Comparison of ENCODE assay signal across 10 cellular contexts in genomic region chr17:36850794-36851193, GRCh38.
DNase-seq lines count a peak whose midpoint lies in the region; ATAC-seq and TF ChIP-seq lines count a peak whose summit lies in the region.
"Had no signal": no experiment of that assay in that cellular context is flagged by ENCODE, and none has a peak within 500 bp of the region (broad histone marks: within the 10 kb centered on the region; RNA-seq: fewer than 3 reads in every experiment).

No MANE protein-coding gene starts in this region.

- no peak overlapping the region for H3K4me3 ChIP-seq in BJ (ENCODE audit: low read depth, low read length)
- H3K4me3 ChIP-seq: upper lobe of right lung had no signal

- no peak for TF ChIP-seq CTCF in BJ (IDR thresholded peaks at IDR 0.05; ENCODE audit: insufficient read depth, low read depth, low read length)

- DNase-seq in BJ (ENCODE audit: low read depth) (peak; percentile 9), HPDE6-E6E7 (ENCODE audit: extremely low spot score) (peak; percentile 77), hepatic stellate cell (ENCODE audit: low spot score) (peak; percentile 78), SK-N-DZ (ENCODE audit: low spot score) (no peak), G401 (ENCODE audit: low spot score) (no peak), NCI-H446 (lab: John Stamatoyannopoulos, UW) (no peak)
- DNase-seq in activated CD4-positive, alpha-beta memory T cell treated with anti-CD3 and anti-CD28 coated beads for 36 hours: peak; percentile 48
- DNase-seq: naive thymus-derived CD8-positive, alpha-beta T cell; upper lobe of right lung had no signal

- H3K4me3 Mint-ChIP-seq in activated CD4-positive, alpha-beta memory T cell treated with anti-CD3 and anti-CD28 coated beads for 36 hours: no peak overlapping the region
- H3K4me3 Mint-ChIP-seq: naive thymus-derived CD8-positive, alpha-beta T cell had no signal

- H3K36me3 Mint-ChIP-seq in activated CD4-positive, alpha-beta memory T cell treated with anti-CD3 and anti-CD28 coated beads for 36 hours: no peaks in the 10 kb centered on the region
- H3K36me3 Mint-ChIP-seq: naive thymus-derived CD8-positive, alpha-beta T cell had no signal

- CTCF ChIA-PET in BJ (lab: Yijun Ruan, JAX): no interaction called here
- CTCF ChIA-PET in activated CD4-positive, alpha-beta memory T cell treated with anti-CD3 and anti-CD28 coated beads for 36 hours (lab: Charles Lee): no interaction called here

- H3K27me3 ChIP-seq in BJ (ENCODE audit: control insufficient read depth, insufficient read depth, low read length): peaks cover 4% of the 10 kb centered on the region

- peak overlapping the region; percentile 82 for H3K27ac Mint-ChIP-seq in activated CD4-positive, alpha-beta memory T cell treated with anti-CD3 and anti-CD28 coated beads for 36 hours
- H3K27ac Mint-ChIP-seq: naive thymus-derived CD8-positive, alpha-beta T cell had no signal

- intact Hi-C loops in activated CD4-positive, alpha-beta memory T cell treated with anti-CD3 and anti-CD28 coated beads for 36 hours (cut with micrococcal nuclease): loop anchor here (1.0 to 5.0 kb wide), 3 partner anchors 70 to 176 kb away; partner anchors contain the start of gene AATF

- in situ Hi-C loops in G401 (cut with HindIII; ENCODE audit: low sequenced_read_pairs): no loop called here

- H3K9me3 Mint-ChIP-seq in activated CD4-positive, alpha-beta memory T cell treated with anti-CD3 and anti-CD28 coated beads for 36 hours: no peaks in the 10 kb centered on the region
- H3K9me3 Mint-ChIP-seq: naive thymus-derived CD8-positive, alpha-beta T cell had no signal

- ATAC-seq in HG03378 (IDR thresholded peaks at IDR 0.05; ENCODE audit: unreplicated experiment): no peak
- ATAC-seq: naive thymus-derived CD8-positive, alpha-beta T cell; upper lobe of right lung had no signal

- no peaks in the 10 kb centered on the region for H3K36me3 ChIP-seq in BJ (ENCODE audit: control insufficient read depth, insufficient read depth, low read length)
- H3K36me3 ChIP-seq: upper lobe of right lung had no signal

- POLR2A ChIA-PET in BJ (lab: Charles Lee): no interaction called here
- POLR2A ChIA-PET in activated CD4-positive, alpha-beta memory T cell treated with anti-CD3 and anti-CD28 coated beads for 36 hours (lab: Charles Lee): no interaction called here

- peaks cover 1% of the 10 kb centered on the region for H3K27me3 Mint-ChIP-seq in activated CD4-positive, alpha-beta memory T cell treated with anti-CD3 and anti-CD28 coated beads for 36 hours

- peaks cover 36% of the 10 kb centered on the region for H3K4me1 Mint-ChIP-seq in activated CD4-positive, alpha-beta memory T cell treated with anti-CD3 and anti-CD28 coated beads for 36 hours (ENCODE audit: low read depth)

Comparison
In these comparisons a context has a peak if more than half of its experiments do, and no peak if none do; other contexts are left out.
1. DNase-seq: peak in BJ (single experiment), HPDE6-E6E7 (single experiment), activated CD4-positive, alpha-beta memory T cell treated with anti-CD3 and anti-CD28 coated beads for 36 hours (single experiment) and hepatic stellate cell (single experiment); none in SK-N-DZ (single experiment), G401 (single experiment) and NCI-H446 (0 of 2).